In the genomic region with DNA sequence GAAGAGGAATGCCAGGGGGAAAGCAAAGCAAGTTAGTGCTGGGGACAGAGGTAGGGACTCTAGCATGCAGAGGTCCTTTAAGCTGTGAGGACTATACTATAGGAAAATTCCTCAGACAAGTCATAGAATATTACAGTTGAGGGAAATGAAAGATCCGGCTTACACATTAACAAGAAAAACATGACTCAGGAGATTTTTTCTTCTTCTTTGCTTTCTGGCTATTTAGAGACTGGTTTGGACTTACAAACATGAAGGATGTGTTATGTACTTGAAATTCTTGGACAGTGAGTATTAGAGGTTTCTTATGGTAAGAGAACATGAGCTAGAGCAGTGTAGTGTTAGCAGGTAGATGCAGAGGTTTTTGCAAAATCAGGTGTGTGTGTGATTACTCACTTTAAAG, we compare ENCODE assay signal across 12 cellular contexts. TPM values are rescaled to one million over a fixed set of nuclear protein-coding genes. Genes with fewer than 3 reads are reported as not detected.
DNase-seq lines count a peak whose midpoint lies in the region; ATAC-seq and TF ChIP-seq lines count a peak whose summit lies in the region.
"Had no signal": no experiment of that assay in that cellular context is flagged by ENCODE, and none has a peak within 500 bp of the region (broad histone marks: within the 10 kb centered on the region; RNA-seq: fewer than 3 reads in every experiment).

No MANE protein-coding gene starts in this region.

- CTCF ChIA-PET in activated CD4-positive, alpha-beta T cell treated with anti-CD3 and anti-CD28 coated beads for 36 hours (lab: Charles Lee): interaction anchor here (1.3 kb wide), 1 partner anchor 21 kb away, joined by 3 read pairs; no protein-coding TSS in a partner anchor

- H3K9me3 Mint-ChIP-seq in nephron: peaks cover 13% of the 10 kb centered on the region
- peaks cover 4% of the 10 kb centered on the region for H3K9me3 Mint-ChIP-seq in activated CD4-positive, alpha-beta T cell treated with anti-CD3 and anti-CD28 coated beads for 36 hours (ENCODE audit: low read depth)

- H3K4me1 Mint-ChIP-seq in nephron: peaks cover 26% of the 10 kb centered on the region
- peaks cover 68% of the 10 kb centered on the region for H3K4me1 Mint-ChIP-seq in activated CD4-positive, alpha-beta T cell treated with anti-CD3 and anti-CD28 coated beads for 36 hours

- H3K27me3 Mint-ChIP-seq in nephron (ENCODE audit: low read depth): no peaks in the 10 kb centered on the region
- H3K27me3 Mint-ChIP-seq in activated CD4-positive, alpha-beta T cell treated with anti-CD3 and anti-CD28 coated beads for 36 hours: no peaks in the 10 kb centered on the region

- no peak for TF ChIP-seq CTCF in nephron (IDR thresholded peaks at IDR 0.05; ENCODE audit: unreplicated experiment in 3 of 3)

- peak overlapping the region; percentile 3 to 76 (median 4) for H3K27ac Mint-ChIP-seq in nephron
- H3K27ac Mint-ChIP-seq in activated CD4-positive, alpha-beta T cell treated with anti-CD3 and anti-CD28 coated beads for 36 hours: no peak overlapping the region
- H3K27ac Mint-ChIP-seq: CD8-positive, alpha-beta T cell had no signal

- DNase-seq in M059J (ENCODE audit: low read depth) (peak; percentile 34), epithelial cell of prostate (ENCODE audit: low read depth, low spot score) (peak; percentile 72), middle frontal gyrus (ENCODE audit: extremely low spot score, low spot score) (no peak)
- no peak for DNase-seq in activated CD4-positive, alpha-beta T cell treated with anti-CD3 and anti-CD28 coated beads, Interleukin-2, amount 50 U/mL, for 4 hours
- DNase-seq in activated CD4-positive, alpha-beta T cell treated with anti-CD3 and anti-CD28 coated beads for 36 hours: no peak
- DNase-seq: CD8-positive, alpha-beta T cell; mesendoderm; SK-N-SH had no signal

- no peak overlapping the region for H3K4me3 Mint-ChIP-seq in nephron
- H3K4me3 Mint-ChIP-seq in activated CD4-positive, alpha-beta T cell treated with anti-CD3 and anti-CD28 coated beads for 36 hours: no peak overlapping the region
- H3K4me3 Mint-ChIP-seq: CD8-positive, alpha-beta T cell had no signal

- peaks cover 46% of the 10 kb centered on the region for H3K36me3 Mint-ChIP-seq in nephron (ENCODE audit: low read depth)
- H3K36me3 Mint-ChIP-seq in activated CD4-positive, alpha-beta T cell treated with anti-CD3 and anti-CD28 coated beads for 36 hours (ENCODE audit: low read depth): peaks cover 13% of the 10 kb centered on the region

- POLR2A ChIA-PET in activated CD4-positive, alpha-beta T cell treated with anti-CD3 and anti-CD28 coated beads for 36 hours (lab: Charles Lee): no interaction called here

- ATAC-seq in GM18907 (IDR thresholded peaks at IDR 0.05; ENCODE audit: unreplicated experiment) (peak; percentile 69), GM19324 (IDR thresholded peaks at IDR 0.05; ENCODE audit: low FRiP score, unreplicated experiment) (no peak)
- no peak for ATAC-seq in activated CD4-positive, alpha-beta T cell treated with anti-CD3 and anti-CD28 coated beads for 36 hours
- ATAC-seq: CD8-positive, alpha-beta T cell had no signal

- intact Hi-C loops in activated CD4-positive, alpha-beta T cell treated with anti-CD3 and anti-CD28 coated beads for 36 hours (cut with DNase I, micrococcal nuclease): loop anchor here in 1 of 2 experiments (2.0 kb wide), 1 partner anchor 18 kb away; no protein-coding TSS in a partner anchor

- peak overlapping the region; percentile 57 for H3K27ac ChIP-seq in epithelial cell of prostate
- H3K27ac ChIP-seq: ascending aorta had no signal

RNA-seq across cellular contexts. Expression of a gene that starts 24.9 kb away (rescaled TPM):
- total RNA-seq in M059J (2014; rRNA removed; shearing (Covaris generic)): 13.4 and 23.2 TPM in 2 replicates
- total RNA-seq in activated CD4-positive, alpha-beta T cell treated with anti-CD3 and anti-CD28 coated beads for 36 hours: 10 to 100 TPM; 31.8 to 35.8 TPM

Comparison
In these comparisons a context has a peak if more than half of its experiments do, and no peak if none do; other contexts are left out.
1. DNase-seq: peak in M059J (single experiment) and epithelial cell of prostate (single experiment); none in activated CD4-positive, alpha-beta T cell treated with anti-CD3 and anti-CD28 coated beads, Interleukin-2, amount 50 U/mL, for 4 hours (0 of 2), activated CD4-positive, alpha-beta T cell treated with anti-CD3 and anti-CD28 coated beads for 36 hours (single experiment) and middle frontal gyrus (single experiment).